In genomic region chr7:127486654-127487053, GRCh38 we compare ENCODE assay signal across 15 cellular contexts.
A peak's percentile ranks its signal among the peaks of the same experiment; 100 is the strongest.
DNase-seq lines count a peak whose midpoint lies in the region; ATAC-seq lines count a peak whose summit lies in the region.
"Had no signal": no experiment of that assay in that cellular context is flagged by ENCODE, and none has a peak within 500 bp of the region (broad histone marks: within the 10 kb centered on the region; RNA-seq: fewer than 3 reads in every experiment).

No MANE protein-coding gene starts in this region.

- peak in 1 of 2 donors; percentile 5 for DNase-seq in activated naive CD4-positive, alpha-beta T cell treated with anti-CD3 and anti-CD28 coated beads, Interleukin-2, amount 50 U/mL, for 72 hours (ENCODE audit: low spot score in 2 of 2)
- DNase-seq in activated naive CD4-positive, alpha-beta T cell (lab: John Stamatoyannopoulos, UW) = no peak
- DNase-seq in T-helper 17 cell (no peak), activated gamma-delta T cell treated with Interleukin-2 at 50 U/mL for 16 hours (no peak), hypothalamus (lab: John Stamatoyannopoulos, UW) (no peak)
- peak in 1 of 2 donors; percentile 11 for DNase-seq in stimulated activated naive CD8-positive, alpha-beta T cell treated with anti-CD3 and anti-CD28 coated beads, Interleukin-15, amount 100 ng/mL, for 72 hours
- DNase-seq in T-helper 2 cell treated with Interferon-gamma antibody and Interleukin-4, amounts not matched to agents 5 μg/mL and 100 μg/mL, for 36 hours (ENCODE audit: low spot score) = no peak
- DNase-seq: NCI-H524; stimulated activated CD4-positive, alpha-beta T cell treated with anti-CD3 and anti-CD28 coated beads, Interleukin-1b, Interleukin-23, amount 100 ng/mL, for 48 hours; substantia nigra had no signal

- no peaks in the 10 kb centered on the region for H3K9me3 ChIP-seq in T-helper 17 cell (ENCODE audit: control insufficient read depth, low read length, poor library complexity, severe bottlenecking)

- no peaks in the 10 kb centered on the region for H3K36me3 Mint-ChIP-seq in activated naive CD4-positive, alpha-beta T cell treated with anti-CD3 and anti-CD28 coated beads, Interleukin-2, amount 50 U/mL, for 72 hours
- H3K36me3 Mint-ChIP-seq in T-helper 17 cell (ENCODE audit: low read depth) = no peaks in the 10 kb centered on the region
- H3K36me3 Mint-ChIP-seq in T-helper 2 cell treated with Interferon-gamma antibody and Interleukin-4, amounts not matched to agents 5 μg/mL and 100 μg/mL, for 36 hours (ENCODE audit: low read depth) = no peaks in the 10 kb centered on the region

- H3K4me1 Mint-ChIP-seq in T-helper 17 cell = peaks cover 10% of the 10 kb centered on the region
- peaks cover 22% of the 10 kb centered on the region for H3K4me1 Mint-ChIP-seq in stimulated activated naive CD8-positive, alpha-beta T cell treated with anti-CD3 and anti-CD28 coated beads, Interleukin-15, amount 100 ng/mL, for 72 hours
- peaks cover 8% of the 10 kb centered on the region for H3K4me1 Mint-ChIP-seq in T-helper 2 cell treated with Interferon-gamma antibody and Interleukin-4, amounts not matched to agents 5 μg/mL and 100 μg/mL, for 36 hours (ENCODE audit: low read depth)

- no peak overlapping the region for H3K4me3 Mint-ChIP-seq in T-helper 17 cell
- H3K4me3 Mint-ChIP-seq in stimulated activated naive CD8-positive, alpha-beta T cell treated with anti-CD3 and anti-CD28 coated beads, Interleukin-15, amount 100 ng/mL, for 72 hours = no peak overlapping the region
- no peak overlapping the region for H3K4me3 Mint-ChIP-seq in T-helper 2 cell treated with Interferon-gamma antibody and Interleukin-4, amounts not matched to agents 5 μg/mL and 100 μg/mL, for 36 hours
- H3K4me3 Mint-ChIP-seq: activated T-helper 1 cell treated with anti-CD3 and anti-CD28 coated beads, Interleukin-12 subunit alpha, Interleukin-12 subunit beta, Interleukin-2, Interleukin-4 antibody, amounts not matched to agents 30 ng/mL and 10 ng/mL and 1 ng/mL, durations not matched to agents 14 hours and 24 hours and 36 hours; IgD-negative memory B cell; natural killer cell treated with Interleukin-12 subunit alpha and Interleukin-12 subunit beta and Interleukin-15 and Interleukin-18, amount 100 ng/mL, for 72 hours; T-helper 1 cell treated with Interleukin-12 subunit alpha and Interleukin-12 subunit beta and Interleukin-4 antibody, amounts not matched to agents 30 μg/mL and 1 μg/mL, for 36 hours had no signal

- peak; percentile 62 to 75 for ATAC-seq in activated naive CD4-positive, alpha-beta T cell treated with anti-CD3 and anti-CD28 coated beads, Interleukin-2, amount 50 U/mL, for 72 hours
- peak; percentile 65 for ATAC-seq in HG02973 (IDR thresholded peaks at IDR 0.05; ENCODE audit: unreplicated experiment)
- ATAC-seq in T-helper 17 cell = no peak
- peak; percentile 78 for ATAC-seq in stimulated activated naive CD8-positive, alpha-beta T cell treated with anti-CD3 and anti-CD28 coated beads, Interleukin-15, amount 100 ng/mL, for 72 hours

- H3K9me3 Mint-ChIP-seq in activated naive CD4-positive, alpha-beta T cell treated with anti-CD3 and anti-CD28 coated beads, Interleukin-2, amount 50 U/mL, for 72 hours = peaks cover 0 to 4% of the 10 kb centered on the region in 2 donors
- H3K9me3 Mint-ChIP-seq in stimulated activated naive CD8-positive, alpha-beta T cell treated with anti-CD3 and anti-CD28 coated beads, Interleukin-15, amount 100 ng/mL, for 72 hours = peaks cover 0 to 4% of the 10 kb centered on the region in 2 donors
- no peaks in the 10 kb centered on the region for H3K9me3 Mint-ChIP-seq in T-helper 2 cell treated with Interferon-gamma antibody and Interleukin-4, amounts not matched to agents 5 μg/mL and 100 μg/mL, for 36 hours
- H3K9me3 Mint-ChIP-seq: activated T-helper 1 cell treated with anti-CD3 and anti-CD28 coated beads, Interleukin-12 subunit alpha, Interleukin-12 subunit beta, Interleukin-2, Interleukin-4 antibody, amounts not matched to agents 30 ng/mL and 10 ng/mL and 1 ng/mL, durations not matched to agents 14 hours and 24 hours and 36 hours; IgD-negative memory B cell; natural killer cell treated with Interleukin-12 subunit alpha and Interleukin-12 subunit beta and Interleukin-15 and Interleukin-18, amount 100 ng/mL, for 72 hours; T-helper 1 cell treated with Interleukin-12 subunit alpha and Interleukin-12 subunit beta and Interleukin-4 antibody, amounts not matched to agents 30 μg/mL and 1 μg/mL, for 36 hours had no signal

- H3K27me3 Mint-ChIP-seq in T-helper 17 cell = peaks cover 47% of the 10 kb centered on the region
- H3K27me3 Mint-ChIP-seq in stimulated activated naive CD8-positive, alpha-beta T cell treated with anti-CD3 and anti-CD28 coated beads, Interleukin-15, amount 100 ng/mL, for 72 hours = peaks cover 19% of the 10 kb centered on the region
- H3K27me3 Mint-ChIP-seq in T-helper 2 cell treated with Interferon-gamma antibody and Interleukin-4, amounts not matched to agents 5 μg/mL and 100 μg/mL, for 36 hours (ENCODE audit: low read depth) = peaks cover 16% of the 10 kb centered on the region

- H3K27ac Mint-ChIP-seq in activated naive CD4-positive, alpha-beta T cell treated with anti-CD3 and anti-CD28 coated beads, Interleukin-2, amount 50 U/mL, for 72 hours = no peak overlapping the region
- peak overlapping the region; percentile 0 for H3K27ac Mint-ChIP-seq in T-helper 17 cell
- no peak overlapping the region for H3K27ac Mint-ChIP-seq in stimulated activated naive CD8-positive, alpha-beta T cell treated with anti-CD3 and anti-CD28 coated beads, Interleukin-15, amount 100 ng/mL, for 72 hours
- no peak overlapping the region for H3K27ac Mint-ChIP-seq in T-helper 2 cell treated with Interferon-gamma antibody and Interleukin-4, amounts not matched to agents 5 μg/mL and 100 μg/mL, for 36 hours
- H3K27ac Mint-ChIP-seq: activated T-helper 1 cell treated with anti-CD3 and anti-CD28 coated beads, Interleukin-12 subunit alpha, Interleukin-12 subunit beta, Interleukin-2, Interleukin-4 antibody, amounts not matched to agents 30 ng/mL and 10 ng/mL and 1 ng/mL, durations not matched to agents 14 hours and 24 hours and 36 hours; IgD-negative memory B cell; natural killer cell treated with Interleukin-12 subunit alpha and Interleukin-12 subunit beta and Interleukin-15 and Interleukin-18, amount 100 ng/mL, for 72 hours; T-helper 1 cell treated with Interleukin-12 subunit alpha and Interleukin-12 subunit beta and Interleukin-4 antibody, amounts not matched to agents 30 μg/mL and 1 μg/mL, for 36 hours had no signal
